In the genomic region with DNA sequence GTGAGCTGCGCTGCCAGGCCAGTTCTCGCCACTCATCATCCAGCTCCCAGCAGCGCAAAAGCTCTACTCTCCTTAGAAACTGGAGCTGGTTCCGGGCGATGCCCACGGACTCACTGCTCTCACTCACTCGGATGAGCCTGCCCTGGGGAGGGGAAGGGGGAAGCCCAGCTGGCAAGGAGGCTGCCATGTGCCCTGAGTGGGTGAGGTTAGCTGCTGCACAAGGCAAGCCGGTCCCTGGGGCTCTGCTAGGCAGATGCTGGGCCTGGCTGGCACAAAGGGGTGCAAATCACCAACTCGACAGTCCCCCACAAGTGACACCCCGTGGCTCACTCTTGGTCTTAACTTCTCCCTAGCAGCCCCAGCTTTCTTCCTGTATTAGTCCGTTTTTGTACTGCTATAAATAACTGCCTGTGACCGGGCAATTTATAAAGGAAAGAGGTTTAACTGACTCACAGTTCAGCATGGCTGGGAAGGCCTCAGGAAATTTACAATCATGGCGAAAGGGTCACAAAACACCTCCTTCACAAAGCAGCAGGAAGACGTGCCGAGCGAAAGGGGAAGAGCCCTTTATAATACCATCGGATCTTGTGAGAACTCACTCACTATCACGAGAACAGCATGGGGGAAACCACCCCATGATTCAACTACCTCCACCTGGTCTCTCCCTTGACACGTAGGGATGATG, we compare ENCODE assay signal across 10 cellular contexts. TPM values are rescaled to one million over a fixed set of nuclear protein-coding genes. Genes with fewer than 3 reads are reported as not detected.
DNase-seq lines count a peak whose midpoint lies in the region; ATAC-seq and TF ChIP-seq lines count a peak whose summit lies in the region.
"Had no signal": no experiment of that assay in that cellular context is flagged by ENCODE, and none has a peak within 500 bp of the region (broad histone marks: within the 10 kb centered on the region; RNA-seq: fewer than 3 reads in every experiment).

No MANE protein-coding gene starts in this region.

- no peak for TF ChIP-seq POLR2A in IMR-90 (IDR thresholded peaks at IDR 0.05; ENCODE audit: low read depth, low read length)

- H2BK15ac ChIP-seq in IMR-90 (ENCODE audit: low read depth, low read length), result peak overlapping the region; percentile 85; the same call in 1 of the 3 replicates

- H2AFZ ChIP-seq in IMR-90 (replicated peaks; ENCODE audit: low read length, poor library complexity), result peak overlapping the region; percentile 83

- no peak for TF ChIP-seq CTCF in IMR-90 (conservative IDR thresholded peaks at IDR 0.05; ENCODE audit: low read depth, low read length)

- H4K5ac ChIP-seq in IMR-90 (ENCODE audit: low read depth, low read length), result peak overlapping the region; percentile 43

- peak overlapping the region; percentile 59; the same call in 1 of the 2 replicates for H3K4me2 ChIP-seq in IMR-90 (ENCODE audit: low read depth, low read length)

- peak overlapping the region; percentile 45 for H2BK5ac ChIP-seq in IMR-90 (ENCODE audit: low read depth, low read length, poor library complexity, severe bottlenecking)

- H3K27me3 Mint-ChIP-seq in central memory CD8-positive, alpha-beta T cell, result no peaks in the 10 kb centered on the region
- H3K27me3 Mint-ChIP-seq in natural killer cell treated with Interleukin-12 subunit alpha and Interleukin-12 subunit beta and Interleukin-15 and Interleukin-18, amount 100 ng/mL, for 72 hours, result no peaks in the 10 kb centered on the region

- WGBS in IMR-90 (ENCODE audit: extremely low coverage in 2 of 2, insufficient read length in 1 of 2), 2 experiments, result no CpG with 5 or more reads among the region's 19 CpGs

- no peaks in the 10 kb centered on the region for H3K36me3 ChIP-seq in IMR-90 (ENCODE audit: control insufficient read depth, insufficient read depth, low read length)

- H2AK5ac ChIP-seq in IMR-90 (ENCODE audit: low read depth, low read length), result peak overlapping the region; percentile 74

- no peaks in the 10 kb centered on the region for H3K9me3 Mint-ChIP-seq in central memory CD8-positive, alpha-beta T cell
- H3K9me3 Mint-ChIP-seq in natural killer cell treated with Interleukin-12 subunit alpha and Interleukin-12 subunit beta and Interleukin-15 and Interleukin-18, amount 100 ng/mL, for 72 hours, result no peaks in the 10 kb centered on the region

- dilution Hi-C loops in IMR-90 (cut with HindIII; ENCODE audit: low sequenced_read_pairs, unreplicated experiment), result no loop called here

- intact Hi-C loops in IMR-90 (cut with micrococcal nuclease), result no loop called here

- peak overlapping the region; percentile 60 for H3K18ac ChIP-seq in IMR-90 (ENCODE audit: low read depth, low read length)

- POLR2A ChIA-PET in IMR-90 (lab: Charles Lee; ENCODE audit: unreplicated experiment), result no interaction called here

- peak overlapping the region; percentile 53 for H2BK120ac ChIP-seq in IMR-90 (ENCODE audit: low read depth, low read length)

- peaks cover 5% of the 10 kb centered on the region; the same call in 1 of the 2 replicates for H4K20me1 ChIP-seq in IMR-90 (ENCODE audit: insufficient read depth, low read length)

- peaks cover 3% of the 10 kb centered on the region for H3K4me1 Mint-ChIP-seq in central memory CD8-positive, alpha-beta T cell
- H3K4me1 Mint-ChIP-seq in natural killer cell treated with Interleukin-12 subunit alpha and Interleukin-12 subunit beta and Interleukin-15 and Interleukin-18, amount 100 ng/mL, for 72 hours (ENCODE audit: low read depth in 2 of 2), result peaks cover 5% of the 10 kb centered on the region in 2 donors

- peaks cover 21% of the 10 kb centered on the region; the same call in 1 of the 2 replicates for H3K9me1 ChIP-seq in IMR-90 (ENCODE audit: insufficient read depth, low read length)

- DNase-seq in CD1c-positive myeloid dendritic cell (ENCODE audit: extremely low spot score) (peak; percentile 60), IMR-90 (peak; percentile 51), cerebellar cortex (ENCODE audit: low spot score) (no peak)
- no peak for DNase-seq in central memory CD8-positive, alpha-beta T cell (ENCODE audit: low spot score in 2 of 2)
- DNase-seq in natural killer cell treated with Interleukin-12 subunit alpha and Interleukin-12 subunit beta and Interleukin-15 and Interleukin-18, amount 100 ng/mL, for 72 hours (ENCODE audit: low spot score), result no peak
- no peak for DNase-seq in activated CD4-positive, alpha-beta T cell treated with anti-CD3 and anti-CD28 coated beads for 4 hours
- DNase-seq: NCI-H1048 had no signal

- H3K56ac ChIP-seq in IMR-90 (ENCODE audit: extremely low read depth, insufficient read depth, low read length), result no peak overlapping the region

- no peaks in the 10 kb centered on the region; the same call in 1 of the 2 replicates for H3K9me3 ChIP-seq in IMR-90 (ENCODE audit: control insufficient read depth, insufficient read depth, low read length)

- peak overlapping the region; percentile 39 for H3K4me3 Mint-ChIP-seq in central memory CD8-positive, alpha-beta T cell
- no peak overlapping the region for H3K4me3 Mint-ChIP-seq in natural killer cell treated with Interleukin-12 subunit alpha and Interleukin-12 subunit beta and Interleukin-15 and Interleukin-18, amount 100 ng/mL, for 72 hours

- peaks cover 5% of the 10 kb centered on the region for H3K36me3 Mint-ChIP-seq in central memory CD8-positive, alpha-beta T cell (ENCODE audit: insufficient read depth)
- H3K36me3 Mint-ChIP-seq in natural killer cell treated with Interleukin-12 subunit alpha and Interleukin-12 subunit beta and Interleukin-15 and Interleukin-18, amount 100 ng/mL, for 72 hours, result no peaks in the 10 kb centered on the region

- H3K4me1 ChIP-seq in IMR-90 (ENCODE audit: control insufficient read depth, insufficient read depth, low read length), result peaks cover 26% of the 10 kb centered on the region

- no peaks in the 10 kb centered on the region for H3K27me3 ChIP-seq in IMR-90 (ENCODE audit: control insufficient read depth, insufficient read depth, low read length)

- peak overlapping the region; percentile 42 for H3K14ac ChIP-seq in IMR-90 (replicated peaks; ENCODE audit: low read depth, low read length)

- peak overlapping the region; percentile 83 for H3K27ac ChIP-seq in IMR-90 (ENCODE audit: insufficient read depth, low read length)

- H3K27ac Mint-ChIP-seq in central memory CD8-positive, alpha-beta T cell (ENCODE audit: low read depth), result no peak overlapping the region
- H3K27ac Mint-ChIP-seq in natural killer cell treated with Interleukin-12 subunit alpha and Interleukin-12 subunit beta and Interleukin-15 and Interleukin-18, amount 100 ng/mL, for 72 hours, result peak overlapping the region; percentile 14 to 39

- H3K23ac ChIP-seq in IMR-90 (ENCODE audit: low read depth, low read length), result peak overlapping the region; percentile 76; the same call in 1 of the 2 replicates

- H2BK20ac ChIP-seq in IMR-90 (ENCODE audit: low read depth, low read length), result peak overlapping the region; percentile 73

- peak overlapping the region; percentile 67 for H3K4ac ChIP-seq in IMR-90 (ENCODE audit: low read depth, low read length)

- CTCF ChIA-PET in IMR-90 (lab: Yijun Ruan, JAX), result no interaction called here

- H3K4me3 ChIP-seq in IMR-90 (ENCODE audit: insufficient read depth, low read depth, low read length), result no peak overlapping the region
- H3K4me3 ChIP-seq: skin epidermis had no signal

- H4K91ac ChIP-seq in IMR-90 (ENCODE audit: insufficient read depth, low read depth, low read length), result peak overlapping the region; percentile 50; the same call in 1 of the 2 replicates

- no TSS peak for BruUV-seq in IMR-90 (replicated peaks; lab: Mats Ljungman, UMichigan)

- peaks cover 3 to 46% of the 10 kb centered on the region in 2 experiments; a peak in 3 of 4 replicates for H3K79me1 ChIP-seq in IMR-90 (ENCODE audit: low read depth in 1 of 2, low read length in 2 of 2)

- ATAC-seq in IMR-90 (ENCODE audit: low read depth), result peak; percentile 37
- ATAC-seq in central memory CD8-positive, alpha-beta T cell (replicated peaks; ENCODE audit: extremely low read depth, poor library complexity, severe bottlenecking), result peak; percentile 24
- ATAC-seq in natural killer cell treated with Interleukin-12 subunit alpha and Interleukin-12 subunit beta and Interleukin-15 and Interleukin-18, amount 100 ng/mL, for 72 hours, result peak in 1 of 2 donors; percentile 28
- ATAC-seq in HG03039 (IDR thresholded peaks at IDR 0.05; ENCODE audit: unreplicated experiment), result no peak
- ATAC-seq in HG03378 (IDR thresholded peaks at IDR 0.05; ENCODE audit: unreplicated experiment), result no peak

- in situ Hi-C loops in IMR-90 (cut with MboI; ENCODE audit: low sequenced_read_pairs), result no loop called here

- TF ChIP-seq RAD21 in IMR-90 (IDR thresholded peaks at IDR 0.05; ENCODE audit: low read length), result no peak

- H3K9ac ChIP-seq in IMR-90 (ENCODE audit: low read depth, low read length), result peak overlapping the region; percentile 29; the same call in 1 of the 2 replicates

- H2AK9ac ChIP-seq in IMR-90 (replicated peaks; ENCODE audit: low read depth, low read length, poor library complexity), result peak overlapping the region; percentile 79

- peak overlapping the region; percentile 16 to 87 for H4K8ac ChIP-seq in IMR-90 (ENCODE audit: low read depth in 2 of 2, low read length in 2 of 2)

TF ChIP-seq in IMR-90, 13 proteins besides CTCF, POLR2A, EP300 and RAD21 (continues in another document):
- TF ChIP-seq MAFK (IDR thresholded peaks at IDR 0.05; ENCODE audit: low read depth, low read length), result no peak
- no peak for TF ChIP-seq RFX5 (IDR thresholded peaks at IDR 0.05; ENCODE audit: low read depth, low read length)
- TF ChIP-seq MAZ (IDR thresholded peaks at IDR 0.05; ENCODE audit: borderline replicate concordance, low read depth, low read length), result no peak
- no peak for TF ChIP-seq NFE2L2 (IDR thresholded peaks at IDR 0.05; ENCODE audit: low read depth, low read length)
- TF ChIP-seq BHLHE40 (IDR thresholded peaks at IDR 0.05; ENCODE audit: low read depth, low read length), result no peak
- TF ChIP-seq MXI1 (IDR thresholded peaks at IDR 0.05; ENCODE audit: borderline replicate concordance, low read depth, low read length), result no peak
- no peak for TF ChIP-seq FOS (IDR thresholded peaks at IDR 0.05; ENCODE audit: low read depth, low read length)
- TF ChIP-seq, protein P1, sequence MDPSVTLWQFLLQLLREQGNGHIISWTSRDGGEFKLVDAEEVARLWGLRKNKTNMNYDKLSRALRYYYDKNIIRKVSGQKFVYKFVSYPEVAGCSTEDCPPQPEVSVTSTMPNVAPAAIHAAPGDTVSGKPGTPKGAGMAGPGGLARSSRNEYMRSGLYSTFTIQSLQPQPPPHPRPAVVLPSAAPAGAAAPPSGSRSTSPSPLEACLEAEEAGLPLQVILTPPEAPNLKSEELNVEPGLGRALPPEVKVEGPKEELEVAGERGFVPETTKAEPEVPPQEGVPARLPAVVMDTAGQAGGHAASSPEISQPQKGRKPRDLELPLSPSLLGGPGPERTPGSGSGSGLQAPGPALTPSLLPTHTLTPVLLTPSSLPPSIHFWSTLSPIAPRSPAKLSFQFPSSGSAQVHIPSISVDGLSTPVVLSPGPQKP (IDR thresholded peaks at IDR 0.05; ENCODE audit: borderline replicate concordance, low read depth, low read length), result no peak

RNA-seq across cellular contexts. Expression of a gene that starts 33.3 kb away (rescaled TPM):
- 16.4 and 17.4 TPM in 2 replicates for total RNA-seq in IMR-90 (2012; rRNA removed)
- polyA plus RNA-seq in IMR-90 (2012; rRNA removed), result 46.1 and 50.4 TPM in 2 replicates
- 52.5 and 55.2 TPM in 2 replicates for polyA plus RNA-seq in IMR-90 (2012; cell fraction: cytosol; rRNA removed)
- polyA plus RNA-seq in IMR-90 (2012; cell fraction: nucleus; rRNA removed; ENCODE audit: low replicate concordance), result 83.7 and 123 TPM in 2 replicates
- 10 to 100 TPM; 23.3 to 71.9 TPM for total RNA-seq in natural killer cell treated with Interleukin-12 subunit alpha and Interleukin-12 subunit beta and Interleukin-15 and Interleukin-18, amount 100 ng/mL, for 72 hours

Comparison
In these comparisons a context has a peak if more than half of its experiments do, and no peak if none do; other contexts are left out.
1. DNase-seq: peak in CD1c-positive myeloid dendritic cell (single experiment) and IMR-90 (single experiment); none in central memory CD8-positive, alpha-beta T cell (0 of 2), natural killer cell treated with Interleukin-12 subunit alpha and Interleukin-12 subunit beta and Interleukin-15 and Interleukin-18, amount 100 ng/mL, for 72 hours (single experiment), activated CD4-positive, alpha-beta T cell treated with anti-CD3 and anti-CD28 coated beads for 4 hours (0 of 2) and cerebellar cortex (single experiment).
2. ATAC-seq: peak in IMR-90 (single experiment) and central memory CD8-positive, alpha-beta T cell (single experiment); none in HG03039 (single experiment) and HG03378 (single experiment).